ENCODE assay signal across 8 cellular contexts in the genomic region with DNA sequence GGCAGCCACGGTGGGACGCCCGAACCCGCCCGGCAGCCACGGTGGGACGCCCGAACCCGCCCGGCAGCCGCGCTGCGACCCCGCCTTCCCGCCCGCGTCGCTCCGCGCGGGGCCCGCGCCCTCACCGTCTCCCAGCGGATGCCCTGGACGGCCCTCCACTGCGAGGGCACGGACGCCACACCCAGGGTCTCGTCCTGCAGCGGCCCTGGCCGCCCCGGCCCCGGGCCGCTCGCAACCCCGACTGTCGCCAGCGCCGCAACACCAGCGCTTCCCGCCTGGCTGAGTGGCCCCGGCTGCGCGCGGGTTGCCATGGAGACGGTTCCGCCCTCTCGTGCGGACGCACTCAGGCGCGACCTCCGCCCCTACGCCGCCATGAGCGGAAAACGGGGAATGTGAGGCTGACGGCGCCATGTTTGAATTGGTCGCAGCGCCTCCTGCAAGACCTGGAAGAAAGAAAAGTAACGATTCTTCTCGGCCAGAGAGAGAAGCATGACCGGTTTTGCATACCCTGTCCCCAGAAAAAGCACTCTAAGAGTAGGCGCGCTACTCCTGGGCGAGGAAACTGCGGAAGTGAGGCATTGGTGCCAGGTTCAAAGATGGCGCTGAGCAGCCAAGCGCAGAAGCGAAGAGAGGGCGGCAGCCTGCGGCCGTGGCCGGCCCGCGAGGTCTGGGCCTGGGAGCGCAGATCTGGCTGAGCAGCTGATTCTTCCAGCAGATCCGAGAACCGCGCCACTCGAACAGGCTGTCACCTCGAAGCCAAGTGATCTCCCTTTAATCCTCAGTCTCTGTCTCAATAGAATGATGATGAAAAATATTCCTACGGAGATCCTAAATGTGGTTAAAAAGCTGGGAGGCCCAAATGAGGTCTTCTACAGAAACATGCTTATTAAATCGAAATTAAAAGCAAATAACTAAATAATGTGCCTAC. TPM values are rescaled to one million over a fixed set of nuclear protein-coding genes. Genes with fewer than 3 reads are reported as not detected.
DNase-seq lines count a peak whose midpoint lies in the region; ATAC-seq, FAIRE-seq and TF ChIP-seq lines count a peak whose summit lies in the region.

Gene DYNC2I2, minus strand, starts transcription at position 432 of the 928 bp plus-strand sequence. Its CDS starts 121 bp downstream, at position 311.

- TF ChIP-seq RAD21 in A549 (conservative IDR thresholded peaks at IDR 0.05 in 1 of 2, IDR thresholded peaks at IDR 0.05 in 1 of 2) = no peak; a peak in 1 of 5 replicates

- 2% methylated on average over 37 of the region's 86 CpGs for WGBS in A549 (ENCODE audit: missing lambda C conversion rate)

- in situ Hi-C loops in T47D (cut with HindIII; ENCODE audit: low pct_unique_long_range_greater_than_20kb, low sequenced_read_pairs) = no loop called here

- peak within 1 kb of the TSS; percentile 72 for H3K4me2 ChIP-seq in A549

- peaks cover 4% of the 10 kb centered on the region; the same call in 1 of the 3 replicates for H3K4me1 ChIP-seq in A549
- no peaks in the 10 kb centered on the region for H3K4me1 ChIP-seq in iPS-20b (ENCODE audit: insufficient read depth, low read length)

- peak within 1 kb of the TSS; percentile 94 to 99 for H3K27ac ChIP-seq in A549
- peak within 1 kb of the TSS; percentile 100 for H3K27ac ChIP-seq in VCaP
- peak within 1 kb of the TSS; percentile 100 for H3K27ac ChIP-seq in iPS-20b (ENCODE audit: low read length)
- peak within 1 kb of the TSS; percentile 93 to 100 (median 99) for H3K27ac ChIP-seq in skin epidermis

- POLR2A ChIA-PET in A549 (lab: Yijun Ruan, JAX) = interaction anchor here (0.6 to 2.0 kb wide), 5 partner anchors 10 to 214 kb away, joined by 3 to 8 read pairs (median 4); partner anchors contain the start of gene SET

- ATAC-seq in A549 (peak; percentile 95 to 99), GM18861 (IDR thresholded peaks at IDR 0.05; ENCODE audit: unreplicated experiment) (peak; percentile 61), HG03103 (IDR thresholded peaks at IDR 0.05; ENCODE audit: low read depth, unreplicated experiment) (peak; percentile 55)

- no peaks in the 10 kb centered on the region; the same call in 1 of the 2 replicates for H3K36me3 ChIP-seq in iPS-20b (ENCODE audit: insufficient read depth, low read depth, low read length)

- TF ChIP-seq EP300 in A549 (IDR thresholded peaks at IDR 0.05) = no peak

- CTCF ChIA-PET in A549 (lab: Yijun Ruan, JAX) = interaction anchor here (0.6 to 1.5 kb wide), 5 partner anchors 8 to 107 kb away, joined by 3 to 8 read pairs (median 4); partner anchors contain the start of gene PKN3

- no peak for TF ChIP-seq CTCF in A549 (IDR thresholded peaks at IDR 0.05)
- no peak for TF ChIP-seq CTCF in VCaP (conservative IDR thresholded peaks at IDR 0.05)

- no peak for FAIRE-seq in A549 (lab: Jason Lieb, UNC)

- H3K4me3 ChIP-seq in A549 (peak within 1 kb of the TSS; percentile 84), iPS-20b (ENCODE audit: low read length) (peak within 1 kb of the TSS; percentile 85), skin epidermis (peak within 1 kb of the TSS; percentile 30 to 88 (median 68))

- peak; percentile 94 to 96 for DNase-seq in A549 (ENCODE audit: low read depth in 1 of 2, low spot score in 1 of 2)
- DNase-seq in NCI-H2196 treated with DMSO at 0.1 percent for 48 hours (lab: John Stamatoyannopoulos, UW; ENCODE audit: unreplicated experiment) = peak; percentile 73
- peak; percentile 98 for DNase-seq in T47D (ENCODE audit: low read depth in 1 of 2, low spot score in 1 of 2)

- H3K27me3 ChIP-seq in iPS-20b (ENCODE audit: insufficient read depth, low read length) = no peaks in the 10 kb centered on the region

- H3K9me3 ChIP-seq in A549 (no peaks in the 10 kb centered on the region), iPS-20b (ENCODE audit: insufficient read depth, low read depth, low read length) (no peaks in the 10 kb centered on the region)

- peak; percentile 86 for TF ChIP-seq POLR2A in A549 (IDR thresholded peaks at IDR 0.05; ENCODE audit: low read length)

- H3K9ac ChIP-seq in iPS-20b (ENCODE audit: low read depth, low read length) = peak within 1 kb of the TSS; percentile 100

TF ChIP-seq in A549, 52 proteins besides CTCF, POLR2A, EP300 and RAD21 (continues in another document):
- TF ChIP-seq PHF8 (IDR thresholded peaks at IDR 0.05; ENCODE audit: borderline replicate concordance, low read depth) (no peak), HOXB13 (CRISPR knock-in tag; IDR thresholded peaks at IDR 0.05; ENCODE audit: low read depth) (peak; percentile 85), NPAS2 (CRISPR knock-in tag; IDR thresholded peaks at IDR 0.05; ENCODE audit: borderline replicate concordance) (peak; percentile 43; the same call in 1 of the 2 replicates), FOXS1 (CRISPR knock-in tag; IDR thresholded peaks at IDR 0.05) (no peak), MAX (IDR thresholded peaks at IDR 0.05) (peak; percentile 93), HOXB5 (CRISPR knock-in tag; IDR thresholded peaks at IDR 0.05) (0 out of 2 replicates have a peak, but pooled peaks have one; percentile 55), TFCP2L1 (CRISPR knock-in tag; IDR thresholded peaks at IDR 0.05) (peak; percentile 64; the same call in 1 of the 2 replicates), EHF (CRISPR knock-in tag; IDR thresholded peaks at IDR 0.05) (0 out of 2 replicates have a peak, but pooled peaks have one; percentile 12), HES2 (IDR thresholded peaks at IDR 0.05) (no peak), RARB (CRISPR knock-in tag; IDR thresholded peaks at IDR 0.05) (peak; percentile 57; the same call in 1 of the 2 replicates), RFX5 (IDR thresholded peaks at IDR 0.05) (0 out of 2 replicates have a peak, but pooled peaks have one; percentile 27), ESRRA (IDR thresholded peaks at IDR 0.05; ENCODE audit: borderline replicate concordance, low read length) (no peak), ZSCAN20 (CRISPR knock-in tag; IDR thresholded peaks at IDR 0.05) (peak; percentile 62; the same call in 1 of the 2 replicates), JUN (IDR thresholded peaks at IDR 0.05) (peak; percentile 39 to 92; a peak in 4 of 5 replicates), E2F6 (IDR thresholded peaks at IDR 0.05; ENCODE audit: borderline replicate concordance, low read depth) (peak; percentile 88), MYC (IDR thresholded peaks at IDR 0.05; ENCODE audit: borderline replicate concordance, low read length) (peak; percentile 80), RNF2 (IDR thresholded peaks at IDR 0.05; ENCODE audit: borderline replicate concordance, low read depth) (no peak)
- TF ChIP-seq, protein P1, sequence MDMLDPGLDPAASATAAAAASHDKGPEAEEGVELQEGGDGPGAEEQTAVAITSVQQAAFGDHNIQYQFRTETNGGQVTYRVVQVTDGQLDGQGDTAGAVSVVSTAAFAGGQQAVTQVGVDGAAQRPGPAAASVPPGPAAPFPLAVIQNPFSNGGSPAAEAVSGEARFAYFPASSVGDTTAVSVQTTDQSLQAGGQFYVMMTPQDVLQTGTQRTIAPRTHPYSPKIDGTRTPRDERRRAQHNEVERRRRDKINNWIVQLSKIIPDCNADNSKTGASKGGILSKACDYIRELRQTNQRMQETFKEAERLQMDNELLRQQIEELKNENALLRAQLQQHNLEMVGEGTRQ (IDR thresholded peaks at IDR 0.05) = no peak
- TF ChIP-seq, protein P2, sequence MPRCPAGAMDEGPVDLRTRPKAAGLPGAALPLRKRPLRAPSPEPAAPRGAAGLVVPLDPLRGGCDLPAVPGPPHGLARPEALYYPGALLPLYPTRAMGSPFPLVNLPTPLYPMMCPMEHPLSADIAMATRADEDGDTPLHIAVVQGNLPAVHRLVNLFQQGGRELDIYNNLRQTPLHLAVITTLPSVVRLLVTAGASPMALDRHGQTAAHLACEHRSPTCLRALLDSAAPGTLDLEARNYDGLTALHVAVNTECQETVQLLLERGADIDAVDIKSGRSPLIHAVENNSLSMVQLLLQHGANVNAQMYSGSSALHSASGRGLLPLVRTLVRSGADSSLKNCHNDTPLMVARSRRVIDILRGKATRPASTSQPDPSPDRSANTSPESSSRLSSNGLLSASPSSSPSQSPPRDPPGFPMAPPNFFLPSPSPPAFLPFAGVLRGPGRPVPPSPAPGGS (IDR thresholded peaks at IDR 0.05) = peak; percentile 54; the same call in 1 of the 3 replicates
- TF ChIP-seq, protein P3, sequence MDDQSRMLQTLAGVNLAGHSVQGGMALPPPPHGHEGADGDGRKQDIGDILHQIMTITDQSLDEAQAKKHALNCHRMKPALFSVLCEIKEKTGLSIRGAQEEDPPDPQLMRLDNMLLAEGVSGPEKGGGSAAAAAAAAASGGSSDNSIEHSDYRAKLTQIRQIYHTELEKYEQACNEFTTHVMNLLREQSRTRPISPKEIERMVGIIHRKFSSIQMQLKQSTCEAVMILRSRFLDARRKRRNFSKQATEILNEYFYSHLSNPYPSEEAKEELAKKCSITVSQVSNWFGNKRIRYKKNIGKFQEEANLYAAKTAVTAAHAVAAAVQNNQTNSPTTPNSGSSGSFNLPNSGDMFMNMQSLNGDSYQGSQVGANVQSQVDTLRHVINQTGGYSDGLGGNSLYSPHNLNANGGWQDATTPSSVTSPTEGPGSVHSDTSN (IDR thresholded peaks at IDR 0.05) = no peak

RNA-seq across cellular contexts. Expression of gene DYNC2I2, which starts in this region (rescaled TPM):
- polyA plus RNA-seq in A549 (2011; rRNA removed) (57.3 and 62.8 TPM in 2 replicates), A549 (2017; fragmentation: RNase III; extraction: RNeasy Plus Mini Kit Qiagen cat#74134 plus additional on column Dnase treatment) (113 to 117 TPM (median 114 TPM) in 3 replicates)
- 184 and 236 TPM in 2 replicates for polyA plus RNA-seq in A549 (2012; cell fraction: cytosol; rRNA removed)
- 313 and 398 TPM in 2 replicates for polyA plus RNA-seq in A549 (2012; cell fraction: nucleus; rRNA removed)
- 47.5 and 81.7 TPM in 2 replicates for polyA minus RNA-seq in A549 (2011; rRNA and poly(A)+ RNA removed)

Comparison
In these comparisons a context has a peak if more than half of its experiments do, and no peak if none do; other contexts are left out.
1. Peak in every context shown above with its lines: DNase-seq, ATAC-seq, H3K4me3 ChIP-seq and H3K27ac ChIP-seq.